ENCODE assay signal across 1 cellular context in the genomic region with DNA sequence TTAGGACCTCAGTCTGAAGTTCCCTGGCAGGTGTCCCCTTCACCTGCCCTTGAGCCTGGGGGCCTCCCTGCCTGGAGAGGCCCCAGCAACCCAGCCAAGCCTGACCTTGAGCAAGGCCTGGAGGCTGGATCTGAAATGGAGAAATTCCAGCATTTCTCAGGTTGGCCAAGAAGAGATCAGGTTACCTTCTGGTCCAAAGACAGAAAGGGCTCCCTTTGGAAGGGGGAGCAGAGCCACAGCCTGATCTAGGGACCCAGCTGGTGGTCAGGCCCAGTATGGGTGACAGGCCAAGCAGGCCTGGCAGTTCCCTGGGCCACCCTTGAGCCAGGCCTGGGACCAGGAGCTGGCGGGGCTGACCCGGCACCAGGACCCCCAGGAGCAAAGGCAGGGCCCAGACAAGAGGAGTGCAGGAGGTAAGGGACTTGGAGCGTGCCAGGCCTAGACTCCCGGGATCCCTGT.
A peak's percentile ranks its signal among the peaks of the same experiment; 100 is the strongest.
TF ChIP-seq lines count a peak whose summit lies in the region.

No MANE protein-coding gene starts in this region.

TF ChIP-seq in K562, 482 proteins besides CTCF, POLR2A, EP300 and RAD21 (continued from another document):
- no peak for TF ChIP-seq ZNF830 (CRISPR knock-in tag; IDR thresholded peaks at IDR 0.05)
- TF ChIP-seq SMAD1 (IDR thresholded peaks at IDR 0.05; ENCODE audit: low read depth, low read length, partially characterized antibody) = no peak
- no peak for TF ChIP-seq TSC22D4 (tag; IDR thresholded peaks at IDR 0.05)
- TF ChIP-seq RBFOX2 (IDR thresholded peaks at IDR 0.05; ENCODE audit: low read depth, low read length) = peak; percentile 43; the same call in 1 of the 2 replicates
- peak; percentile 35; the same call in 1 of the 2 replicates for TF ChIP-seq GABPB1 (CRISPR knock-in tag; IDR thresholded peaks at IDR 0.05)
- no peak for TF ChIP-seq ZNF785 (CRISPR knock-in tag; IDR thresholded peaks at IDR 0.05)
- no peak for TF ChIP-seq ZKSCAN3 (CRISPR knock-in tag; IDR thresholded peaks at IDR 0.05)
- TF ChIP-seq, protein P1, sequence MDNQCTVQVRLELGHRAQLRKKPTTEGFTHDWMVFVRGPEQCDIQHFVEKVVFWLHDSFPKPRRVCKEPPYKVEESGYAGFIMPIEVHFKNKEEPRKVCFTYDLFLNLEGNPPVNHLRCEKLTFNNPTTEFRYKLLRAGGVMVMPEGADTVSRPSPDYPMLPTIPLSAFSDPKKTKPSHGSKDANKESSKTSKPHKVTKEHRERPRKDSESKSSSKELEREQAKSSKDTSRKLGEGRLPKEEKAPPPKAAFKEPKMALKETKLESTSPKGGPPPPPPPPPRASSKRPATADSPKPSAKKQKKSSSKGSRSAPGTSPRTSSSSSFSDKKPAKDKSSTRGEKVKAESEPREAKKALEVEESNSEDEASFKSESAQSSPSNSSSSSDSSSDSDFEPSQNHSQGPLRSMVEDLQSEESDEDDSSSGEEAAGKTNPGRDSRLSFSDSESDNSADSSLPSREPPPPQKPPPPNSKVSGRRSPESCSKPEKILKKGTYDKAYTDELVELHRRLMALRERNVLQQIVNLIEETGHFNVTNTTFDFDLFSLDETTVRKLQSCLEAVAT (IDR thresholded peaks at IDR 0.05) = no peak
- no peak for TF ChIP-seq NFE2 (IDR thresholded peaks at IDR 0.05; ENCODE audit: low read depth)
- no peak for TF ChIP-seq KHSRP (IDR thresholded peaks at IDR 0.05)
- TF ChIP-seq CHD4 (IDR thresholded peaks at IDR 0.05; ENCODE audit: insufficient read depth, insufficient replicate concordance, low read depth, low read length, poor library complexity, severe bottlenecking) = no peak
- TF ChIP-seq CREB1 (IDR thresholded peaks at IDR 0.05) = no peak
- 0 out of 2 replicates have a peak, but pooled peaks have one; percentile 46 for TF ChIP-seq CREB1 (CRISPR knock-in tag; IDR thresholded peaks at IDR 0.05)
- TF ChIP-seq RBM15 (IDR thresholded peaks at IDR 0.05; ENCODE audit: insufficient read depth, low read length) = no peak
- TF ChIP-seq PTBP1 (IDR thresholded peaks at IDR 0.05; ENCODE audit: low read depth, low read length) = no peak
- TF ChIP-seq, protein P2, sequence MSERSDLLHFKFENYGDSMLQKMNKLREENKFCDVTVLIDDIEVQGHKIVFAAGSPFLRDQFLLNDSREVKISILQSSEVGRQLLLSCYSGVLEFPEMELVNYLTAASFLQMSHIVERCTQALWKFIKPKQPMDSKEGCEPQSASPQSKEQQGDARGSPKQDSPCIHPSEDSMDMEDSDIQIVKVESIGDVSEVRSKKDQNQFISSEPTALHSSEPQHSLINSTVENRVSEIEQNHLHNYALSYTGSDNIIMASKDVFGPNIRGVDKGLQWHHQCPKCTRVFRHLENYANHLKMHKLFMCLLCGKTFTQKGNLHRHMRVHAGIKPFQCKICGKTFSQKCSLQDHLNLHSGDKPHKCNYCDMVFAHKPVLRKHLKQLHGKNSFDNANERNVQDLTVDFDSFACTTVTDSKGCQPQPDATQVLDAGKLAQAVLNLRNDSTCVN (CRISPR knock-in tag; IDR thresholded peaks at IDR 0.05) = no peak
- TF ChIP-seq POLR2H (tag; IDR thresholded peaks at IDR 0.05; ENCODE audit: low read depth) = no peak
- 0 out of 2 replicates have a peak, but pooled peaks have one; percentile 6 for TF ChIP-seq PHF8 (IDR thresholded peaks at IDR 0.05; ENCODE audit: borderline replicate concordance, low read length)
- TF ChIP-seq POLR2G (IDR thresholded peaks at IDR 0.05; ENCODE audit: low read depth, low read length) = peak; percentile 22; the same call in 1 of the 2 replicates
- TF ChIP-seq RCOR1 (IDR thresholded peaks at IDR 0.05; ENCODE audit: borderline replicate concordance in 1 of 2, low read depth in 2 of 2, low read length in 2 of 2) = no peak
